In genomic region chr5:17295671-17296070, GRCh38 we compare ENCODE assay signal across 25 cellular contexts.
A peak's percentile ranks its signal among the peaks of the same experiment; 100 is the strongest.
DNase-seq lines count a peak whose midpoint lies in the region; ATAC-seq and TF ChIP-seq lines count a peak whose summit lies in the region.
"Had no signal": no experiment of that assay in that cellular context is flagged by ENCODE, and none has a peak within 500 bp of the region (broad histone marks: within the 10 kb centered on the region; RNA-seq: fewer than 3 reads in every experiment).

No MANE protein-coding gene starts in this region.

- H2AFZ ChIP-seq in mesenchymal stem cell (ENCODE audit: low read depth, low read length) (no peak overlapping the region), trophoblast cell (ENCODE audit: insufficient read depth, low read length, poor library complexity) (no peak overlapping the region)

- no peak overlapping the region for H2BK5ac ChIP-seq in mesenchymal stem cell (ENCODE audit: low read depth, low read length, poor library complexity, severe bottlenecking)
- no peak overlapping the region for H2BK5ac ChIP-seq in trophoblast cell (ENCODE audit: low read depth, low read length, poor library complexity)

- H3K14ac ChIP-seq in mesenchymal stem cell (ENCODE audit: low read length in 2 of 2): no peak overlapping the region
- no peak overlapping the region for H3K14ac ChIP-seq in trophoblast cell (ENCODE audit: low read length)

- H4K91ac ChIP-seq in mesenchymal stem cell (ENCODE audit: low read length) (peak overlapping the region; percentile 61), trophoblast cell (ENCODE audit: low read depth, low read length) (no peak overlapping the region)

- H2AK5ac ChIP-seq in mesenchymal stem cell (ENCODE audit: low read length, severe bottlenecking) (no peak overlapping the region), trophoblast cell (ENCODE audit: low read length) (no peak overlapping the region)

- H2BK12ac ChIP-seq in mesenchymal stem cell (ENCODE audit: low read length in 2 of 2) (no peak overlapping the region), trophoblast cell (ENCODE audit: low read length) (no peak overlapping the region)

- no peak for TF ChIP-seq POLR2A in prostate gland (IDR thresholded peaks at IDR 0.05)

- TF ChIP-seq CTCF in prostate gland (IDR thresholded peaks at IDR 0.05): no peak

- no peaks in the 10 kb centered on the region for H3K27me3 ChIP-seq in mesenchymal stem cell (ENCODE audit: control insufficient read depth in 1 of 2, insufficient read depth in 1 of 2, low read length in 2 of 2)
- H3K27me3 ChIP-seq in trophoblast cell (ENCODE audit: insufficient read depth, low read length): no peaks in the 10 kb centered on the region
- no peaks in the 10 kb centered on the region for H3K27me3 ChIP-seq in prostate gland (replicated peaks; ENCODE audit: insufficient read depth)
- H3K27me3 ChIP-seq: BE2C, BLaER1 had no signal

- no peak overlapping the region for H3K4ac ChIP-seq in mesenchymal stem cell (ENCODE audit: low read depth in 1 of 2, low read length in 2 of 2)
- no peak overlapping the region for H3K4ac ChIP-seq in trophoblast cell (ENCODE audit: low read depth, low read length)

- H3K4me1 ChIP-seq in mesenchymal stem cell (ENCODE audit: control insufficient read depth, insufficient read depth, low read depth, low read length) (no peaks in the 10 kb centered on the region), trophoblast cell (ENCODE audit: control insufficient read depth in 1 of 2, insufficient read depth in 2 of 2, low read length in 2 of 2) (peaks cover 5 to 8% of the 10 kb centered on the region in 2 experiments), prostate gland (replicated peaks) (no peaks in the 10 kb centered on the region)
- H3K4me1 ChIP-seq: A549, BE2C had no signal

- 80% methylated on average over 1 of the region's 3 CpGs for WGBS in mesenchymal stem cell
- no CpG with 5 or more reads among the region's 3 CpGs for WGBS in trophoblast cell (ENCODE audit: extremely low coverage, insufficient coverage, insufficient read length)
- 80% methylated on average over 3 of the region's 3 CpGs for WGBS in prostate gland

- intact Hi-C loops in head of caudate nucleus (cut with DNase I): no loop called here
- intact Hi-C loops in prostate gland (cut with DNase I): no loop called here

- H3K18ac ChIP-seq in mesenchymal stem cell (ENCODE audit: low read depth in 1 of 2, low read length in 2 of 2): no peak overlapping the region
- H3K18ac ChIP-seq in trophoblast cell (ENCODE audit: low read length): no peak overlapping the region

- H4K12ac ChIP-seq in trophoblast cell (ENCODE audit: low read depth, low read length): no peak overlapping the region

- H3K4me2 ChIP-seq in mesenchymal stem cell (ENCODE audit: low read length, poor library complexity, severe bottlenecking) (no peak overlapping the region), trophoblast cell (ENCODE audit: low read length) (no peak overlapping the region)
- H3K4me2 ChIP-seq: A549, BLaER1 had no signal

- H3K23ac ChIP-seq in mesenchymal stem cell (ENCODE audit: low read length in 2 of 2) (no peak overlapping the region), trophoblast cell (ENCODE audit: low read length) (no peak overlapping the region)

- H4K8ac ChIP-seq in mesenchymal stem cell (ENCODE audit: low read length) (no peak overlapping the region), trophoblast cell (ENCODE audit: low read depth, low read length) (no peak overlapping the region)

- no peak for ATAC-seq in HG03139 (IDR thresholded peaks at IDR 0.05; ENCODE audit: unreplicated experiment)
- ATAC-seq: A549, GM12878 had no signal

- no peaks in the 10 kb centered on the region for H3K36me3 ChIP-seq in mesenchymal stem cell (ENCODE audit: control insufficient read depth in 1 of 2, insufficient read depth in 2 of 2, low read depth in 1 of 2, low read length in 2 of 2)
- H3K36me3 ChIP-seq in trophoblast cell (ENCODE audit: control insufficient read depth in 1 of 2, insufficient read depth in 2 of 2, low read length in 2 of 2): no peaks in the 10 kb centered on the region
- no peaks in the 10 kb centered on the region for H3K36me3 ChIP-seq in prostate gland
- H3K36me3 ChIP-seq: BE2C, BLaER1 had no signal

- H3K27ac ChIP-seq in mesenchymal stem cell (ENCODE audit: low read length, poor library complexity, severe bottlenecking) (no peak overlapping the region), trophoblast cell (ENCODE audit: low read depth, low read length) (no peak overlapping the region), prostate gland (no peak overlapping the region)
- H3K27ac ChIP-seq: 22Rv1, BLaER1 had no signal

- H3K79me1 ChIP-seq in mesenchymal stem cell (replicated peaks; ENCODE audit: low read length, poor library complexity, severe bottlenecking) (no peaks in the 10 kb centered on the region), trophoblast cell (ENCODE audit: low read length) (no peaks in the 10 kb centered on the region)

- H2BK120ac ChIP-seq in mesenchymal stem cell (ENCODE audit: low read depth, low read length) (no peak overlapping the region), trophoblast cell (ENCODE audit: insufficient read depth, low read length, poor library complexity) (no peak overlapping the region)

- H2BK15ac ChIP-seq in mesenchymal stem cell (ENCODE audit: low read depth, poor library complexity, severe bottlenecking): no peak overlapping the region

- DNase-seq in Ammon's horn (ENCODE audit: low spot score) (peak; percentile 51), head of caudate nucleus (peak in 40 of 42 donors; percentile 30 to 89 (median 64)), mesenchymal stem cell (no peak), putamen (ENCODE audit: low spot score) (peak; percentile 30), trophoblast cell (no peak), prostate gland (ENCODE audit: low spot score) (no peak)
- DNase-seq: AML-193; BE2C; C1 segment of cervical spinal cord; CD4-positive, alpha-beta memory T cell; CD4-positive, CD25-positive, alpha-beta regulatory T cell; CD8-positive, alpha-beta memory T cell; COR-L47; DMS 273 treated with DMSO at 0.1 percent for 48 hours; DMS153; DMS53; DMS79; DND-41; EL; GDM1 had no signal

- H3K4me3 ChIP-seq in mesenchymal stem cell (ENCODE audit: insufficient read depth in 1 of 2, low read depth in 1 of 2, low read length in 2 of 2) (no peak overlapping the region), trophoblast cell (ENCODE audit: low read depth, low read length) (no peak overlapping the region), prostate gland (no peak overlapping the region)
- H3K4me3 ChIP-seq: A549, BLaER1, GM12878 had no signal

- H3K9ac ChIP-seq in mesenchymal stem cell (ENCODE audit: low read length) (no peak overlapping the region), trophoblast cell (ENCODE audit: low read length) (no peak overlapping the region)
- H3K9ac ChIP-seq: BLaER1 had no signal

- no peaks in the 10 kb centered on the region for H3K79me2 ChIP-seq in trophoblast cell (ENCODE audit: control insufficient read depth, insufficient read depth, low read length, poor library complexity)

- no peaks in the 10 kb centered on the region for H3K9me3 ChIP-seq in mesenchymal stem cell (ENCODE audit: control insufficient read depth, low read length)
- H3K9me3 ChIP-seq in trophoblast cell (ENCODE audit: insufficient read depth, low read depth, low read length): no peaks in the 10 kb centered on the region
- no peaks in the 10 kb centered on the region for H3K9me3 ChIP-seq in prostate gland
- H3K9me3 ChIP-seq: A549, BE2C, BLaER1 had no signal

Comparison
In these comparisons a context has a peak if more than half of its experiments do, and no peak if none do; other contexts are left out.
1. DNase-seq: peak in Ammon's horn (single experiment), head of caudate nucleus (40 of 42) and putamen (single experiment); none in mesenchymal stem cell (single experiment), trophoblast cell (0 of 2) and prostate gland (single experiment).